ENCODE assay signal across 6 cellular contexts in the genomic region with DNA sequence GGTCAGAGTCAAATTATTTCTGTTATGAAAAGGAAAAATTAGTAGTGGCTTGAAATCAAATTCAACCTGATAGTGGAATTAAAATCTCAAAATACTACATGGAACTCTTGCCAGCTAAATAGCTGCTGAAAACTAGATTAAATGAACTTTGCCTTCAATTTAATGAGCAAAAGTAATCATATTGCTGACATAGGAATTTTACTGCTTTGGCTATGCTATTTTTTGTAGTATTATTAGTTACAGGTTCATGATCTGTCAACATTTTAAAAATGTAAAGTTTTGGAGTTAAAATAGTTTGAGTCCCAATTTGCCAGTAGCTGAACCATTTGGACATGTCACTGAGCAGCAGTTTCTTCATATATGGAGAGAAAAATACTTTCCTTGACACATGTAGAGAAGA.
"Had no signal": no experiment of that assay in that cellular context is flagged by ENCODE, and none has a peak within 500 bp of the region (broad histone marks: within the 10 kb centered on the region; RNA-seq: fewer than 3 reads in every experiment).

No MANE protein-coding gene starts in this region.

- DNase-seq: KBM-7, KG1 had no signal

- H3K4me2 ChIP-seq: KMS-11 had no signal

- H3K4me3 ChIP-seq: K562 had no signal

- H3K9ac ChIP-seq: KMS-11 had no signal

- H3K27ac ChIP-seq: HL-60, KMS-11 had no signal

- FAIRE-seq: HTR-8/SVneo, K562 had no signal

- ATAC-seq: K562 had no signal
